ENCODE assay signal across 8 cellular contexts in the genomic region with DNA sequence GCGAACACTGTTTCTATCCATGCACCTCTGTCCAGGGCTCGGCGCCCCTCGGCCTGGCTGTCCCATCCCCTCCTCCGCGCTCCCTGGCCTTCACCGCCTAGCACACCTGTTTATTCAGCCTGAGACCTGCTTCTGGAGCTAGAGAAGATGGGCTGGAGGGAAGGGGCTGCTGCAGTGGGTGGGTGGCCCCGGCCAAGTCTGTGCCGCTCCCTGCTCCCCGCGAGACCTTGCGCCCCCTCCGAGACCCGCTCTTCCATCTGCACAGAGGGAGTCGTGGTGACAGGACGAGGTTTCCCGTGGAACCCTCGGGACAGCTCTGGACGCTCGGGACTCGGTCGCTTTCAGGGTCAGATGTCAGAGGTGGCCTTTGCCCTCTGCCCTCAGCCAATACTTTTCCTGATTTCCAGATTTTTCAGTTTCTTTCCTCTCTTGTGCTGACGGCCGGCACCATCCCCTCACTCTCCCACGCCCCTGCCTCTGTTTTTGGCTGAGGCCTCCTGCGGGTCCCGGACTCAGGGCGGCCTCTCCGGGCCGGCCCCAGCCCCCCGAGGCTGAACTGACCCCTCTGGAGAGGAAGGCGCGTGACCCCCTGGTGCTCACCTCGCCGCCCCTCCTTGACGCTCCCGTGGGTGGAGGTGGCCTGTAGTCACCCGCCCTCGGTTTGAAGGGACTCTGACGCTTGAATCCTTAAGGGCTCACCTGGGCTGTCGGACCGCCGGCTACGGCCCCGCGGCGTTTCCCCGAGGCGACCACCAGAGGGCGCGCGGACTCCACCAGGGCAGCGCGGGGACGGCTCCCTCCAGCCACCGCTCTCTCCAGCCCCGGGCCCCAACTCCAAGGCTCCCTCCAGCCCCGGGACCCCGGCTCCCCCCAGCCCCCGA. TPM values are rescaled to one million over a fixed set of nuclear protein-coding genes. Genes with fewer than 3 reads are reported as not detected.
DNase-seq lines count a peak whose midpoint lies in the region; ATAC-seq and TF ChIP-seq lines count a peak whose summit lies in the region.

No MANE protein-coding gene starts in this region.

- H3K9me3 ChIP-seq in endodermal cell (ENCODE audit: control insufficient read depth, low read length), result no peaks in the 10 kb centered on the region

- peaks cover 59% of the 10 kb centered on the region for H3K27me3 ChIP-seq in endodermal cell (ENCODE audit: control insufficient read depth, insufficient read depth, low read length, poor library complexity, severe bottlenecking)

- H3K36me3 ChIP-seq in endodermal cell (ENCODE audit: control insufficient read depth, insufficient read depth, low read length), result no peaks in the 10 kb centered on the region

- H3K4me1 ChIP-seq in endodermal cell (ENCODE audit: control insufficient read depth, insufficient read depth, low read length), result no peaks in the 10 kb centered on the region

- H3K27ac ChIP-seq in endodermal cell (ENCODE audit: low read depth, low read length), result no peak overlapping the region

- ATAC-seq in GM21390 (IDR thresholded peaks at IDR 0.05; ENCODE audit: unreplicated experiment) (peak; percentile 82), naive B cell (ENCODE audit: low read depth in 2 of 2) (peak; percentile 52 to 70)
- peak; percentile 86 for ATAC-seq in activated CD8-positive, alpha-beta T cell treated with anti-CD3 and anti-CD28 coated beads, Interleukin-2, amount 10 ng/mL, durations not matched to agents 7 days and 5 days
- peak; percentile 69 to 81 for ATAC-seq in stimulated activated naive B cell treated with anti-CD40 and anti-IgM and Interleukin-4, amounts not matched to agents 10 μg/mL and 1 μg/mL and 100 μg/mL, for 72 hours (replicated peaks)

- H3K9ac ChIP-seq in endodermal cell (ENCODE audit: extremely low read depth, low read length, poor library complexity, severe bottlenecking), result no peak overlapping the region

- CTCF ChIA-PET in activated CD8-positive, alpha-beta T cell treated with anti-CD3 and anti-CD28 coated beads, Interleukin-2, amount 10 ng/mL, durations not matched to agents 7 days and 5 days (lab: Charles Lee), result interaction anchor here (1.1 kb wide), 1 partner anchor 330 kb away, joined by 3 read pairs; no protein-coding TSS in a partner anchor

- H3K27me3 Mint-ChIP-seq in activated CD8-positive, alpha-beta T cell treated with anti-CD3 and anti-CD28 coated beads, Interleukin-2, amount 10 ng/mL, durations not matched to agents 7 days and 5 days (ENCODE audit: low read depth), result peaks cover 29% of the 10 kb centered on the region
- H3K27me3 Mint-ChIP-seq in endodermal cell (ENCODE audit: insufficient read depth) (peaks cover 61% of the 10 kb centered on the region), naive B cell (peaks cover 29 to 39% (median 32%) of the 10 kb centered on the region in 3 donors)
- peaks cover 29 to 47% of the 10 kb centered on the region in 2 donors for H3K27me3 Mint-ChIP-seq in stimulated activated naive B cell treated with anti-CD40 and anti-IgM and Interleukin-4, amounts not matched to agents 10 μg/mL and 1 μg/mL and 100 μg/mL, for 72 hours

- no peak for TF ChIP-seq POLR2A in NB4 (IDR thresholded peaks at IDR 0.05; ENCODE audit: extremely low read depth, insufficient read length)

- H3K4me1 Mint-ChIP-seq in activated CD8-positive, alpha-beta T cell treated with anti-CD3 and anti-CD28 coated beads, Interleukin-2, amount 10 ng/mL, durations not matched to agents 7 days and 5 days (ENCODE audit: low read depth), result peaks cover 13% of the 10 kb centered on the region
- no peaks in the 10 kb centered on the region for H3K4me1 Mint-ChIP-seq in endodermal cell
- peaks cover 7 to 18% (median 9%) of the 10 kb centered on the region in 3 donors for H3K4me1 Mint-ChIP-seq in naive B cell
- H3K4me1 Mint-ChIP-seq in stimulated activated naive B cell treated with anti-CD40 and anti-IgM and Interleukin-4, amounts not matched to agents 10 μg/mL and 1 μg/mL and 100 μg/mL, for 72 hours, result peaks cover 6 to 9% of the 10 kb centered on the region in 2 donors

- peak; percentile 38 for TF ChIP-seq CTCF in NB4 (IDR thresholded peaks at IDR 0.05; ENCODE audit: low read depth, low read length)
- peak; percentile 94 for TF ChIP-seq CTCF in endodermal cell (conservative IDR thresholded peaks at IDR 0.05)

- H3K9me3 Mint-ChIP-seq in activated CD8-positive, alpha-beta T cell treated with anti-CD3 and anti-CD28 coated beads, Interleukin-2, amount 10 ng/mL, durations not matched to agents 7 days and 5 days (ENCODE audit: insufficient read depth), result no peaks in the 10 kb centered on the region
- H3K9me3 Mint-ChIP-seq in endodermal cell (peaks cover 3% of the 10 kb centered on the region), naive B cell (no peaks in the 10 kb centered on the region)
- H3K9me3 Mint-ChIP-seq in stimulated activated naive B cell treated with anti-CD40 and anti-IgM and Interleukin-4, amounts not matched to agents 10 μg/mL and 1 μg/mL and 100 μg/mL, for 72 hours, result no peaks in the 10 kb centered on the region

- DNase-seq in COLO829 (ENCODE audit: low spot score) (peak; percentile 22), NB4 (ENCODE audit: low read depth) (peak; percentile 72), endodermal cell (peak; percentile 95), naive B cell (peak; percentile 60), kidney glomerular epithelial cell (lab: John Stamatoyannopoulos, UW) (no peak)
- DNase-seq in activated CD8-positive, alpha-beta T cell treated with anti-CD3 and anti-CD28 coated beads, Interleukin-2, amount 10 ng/mL, durations not matched to agents 7 days and 5 days, result peak; percentile 71
- peak; percentile 36 for DNase-seq in stimulated activated naive B cell treated with anti-CD40 and anti-IgM and Interleukin-4, amounts not matched to agents 10 μg/mL and 1 μg/mL and 100 μg/mL, for 72 hours

- no peak overlapping the region for H3K27ac Mint-ChIP-seq in activated CD8-positive, alpha-beta T cell treated with anti-CD3 and anti-CD28 coated beads, Interleukin-2, amount 10 ng/mL, durations not matched to agents 7 days and 5 days
- H3K27ac Mint-ChIP-seq in endodermal cell (no peak overlapping the region), naive B cell (no peak overlapping the region)
- H3K27ac Mint-ChIP-seq in stimulated activated naive B cell treated with anti-CD40 and anti-IgM and Interleukin-4, amounts not matched to agents 10 μg/mL and 1 μg/mL and 100 μg/mL, for 72 hours, result no peak overlapping the region

- WGBS in endodermal cell (ENCODE audit: insufficient coverage in 1 of 2, insufficient read length in 1 of 2), 2 experiments, result 46 to 80% methylated on average over 26 to 58 of the region's 60 CpGs

- POLR2A ChIA-PET in activated CD8-positive, alpha-beta T cell treated with anti-CD3 and anti-CD28 coated beads, Interleukin-2, amount 10 ng/mL, durations not matched to agents 7 days and 5 days (lab: Charles Lee), result no interaction called here

- no peak overlapping the region for H3K4me3 Mint-ChIP-seq in activated CD8-positive, alpha-beta T cell treated with anti-CD3 and anti-CD28 coated beads, Interleukin-2, amount 10 ng/mL, durations not matched to agents 7 days and 5 days
- H3K4me3 Mint-ChIP-seq in endodermal cell (no peak overlapping the region), naive B cell (peak overlapping the region in 1 of 8 donors; percentile 68)
- no peak overlapping the region for H3K4me3 Mint-ChIP-seq in stimulated activated naive B cell treated with anti-CD40 and anti-IgM and Interleukin-4, amounts not matched to agents 10 μg/mL and 1 μg/mL and 100 μg/mL, for 72 hours

- H3K4me3 ChIP-seq in NB4 (ENCODE audit: low read depth, low read length) (no peak overlapping the region), endodermal cell (ENCODE audit: low read length) (no peak overlapping the region)

- no peaks in the 10 kb centered on the region for H3K36me3 Mint-ChIP-seq in activated CD8-positive, alpha-beta T cell treated with anti-CD3 and anti-CD28 coated beads, Interleukin-2, amount 10 ng/mL, durations not matched to agents 7 days and 5 days (ENCODE audit: low read depth)
- H3K36me3 Mint-ChIP-seq in endodermal cell (ENCODE audit: low read depth) (no peaks in the 10 kb centered on the region), naive B cell (no peaks in the 10 kb centered on the region)
- H3K36me3 Mint-ChIP-seq in stimulated activated naive B cell treated with anti-CD40 and anti-IgM and Interleukin-4, amounts not matched to agents 10 μg/mL and 1 μg/mL and 100 μg/mL, for 72 hours, result no peaks in the 10 kb centered on the region

RNA-seq across cellular contexts. Expression of gene SHH, which starts 15.6 kb away (rescaled TPM):
- under 1 TPM in 1 of 2 experiments, not detected in 1; 0.08 TPM for total RNA-seq in activated CD8-positive, alpha-beta T cell treated with anti-CD3 and anti-CD28 coated beads, Interleukin-2, amount 10 ng/mL, durations not matched to agents 7 days and 5 days
- total RNA-seq in endodermal cell, result 1 to 10 TPM in 1 of 2 donors, under 1 TPM in 1; 0.99 to 1.6 TPM
- polyA plus RNA-seq in endodermal cell (2013, experiment 1 of 2), result 0.93 TPM
- 0.41 TPM for polyA plus RNA-seq in endodermal cell (2013, experiment 2 of 2)
- under 1 TPM in 1 of 6 donors, not detected in 5; 0.17 TPM for polyA plus RNA-seq in naive B cell (ENCODE audit: low read depth in 6 of 6)
